ENCODE assay signal across 1 cellular context in the genomic region with DNA sequence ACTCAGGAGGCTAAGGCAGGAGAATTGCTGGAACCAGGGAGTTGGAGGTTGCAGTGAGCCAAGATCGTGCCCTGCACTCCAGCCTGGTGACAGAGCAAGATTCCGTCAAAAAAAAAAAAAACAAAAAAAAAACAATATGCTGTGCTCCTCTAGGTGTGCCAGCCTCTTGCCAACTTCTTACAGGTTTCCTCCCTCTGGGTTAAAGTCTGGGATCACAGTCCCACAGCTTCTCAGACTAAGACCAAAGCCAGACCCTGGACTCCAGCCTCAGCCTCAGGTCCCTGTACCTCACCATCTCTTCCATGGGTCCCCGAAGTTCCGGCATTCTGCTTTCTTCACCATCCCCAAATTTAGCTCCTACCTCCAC.
TF ChIP-seq lines count a peak whose summit lies in the region.

No MANE protein-coding gene starts in this region.

TF ChIP-seq in HepG2, 621 proteins besides CTCF, POLR2A, EP300 and RAD21:
- TF ChIP-seq SOX13 (IDR thresholded peaks at IDR 0.05) (no peak), SOX13 (CRISPR knock-in tag; conservative IDR thresholded peaks at IDR 0.05 in 1 of 2, IDR thresholded peaks at IDR 0.05 in 1 of 2) (no peak), NR2F1 (CRISPR knock-in tag; IDR thresholded peaks at IDR 0.05) (no peak), ZNF672 (CRISPR knock-in tag; IDR thresholded peaks at IDR 0.05) (no peak), MED1 (CRISPR knock-in tag; IDR thresholded peaks at IDR 0.05) (0 out of 2 replicates have a peak, but pooled peaks have one; percentile 18), ZBTB21 (CRISPR knock-in tag; IDR thresholded peaks at IDR 0.05) (no peak), SMARCE1 (IDR thresholded peaks at IDR 0.05; ENCODE audit: borderline replicate concordance) (no peak), SETDB1 (CRISPR knock-in tag; IDR thresholded peaks at IDR 0.05; ENCODE audit: borderline replicate concordance) (no peak), ASH2L (IDR thresholded peaks at IDR 0.05; ENCODE audit: insufficient read length, low read depth, low read length) (no peak), ZFAT (CRISPR knock-in tag; conservative IDR thresholded peaks at IDR 0.05) (no peak), RORA (CRISPR knock-in tag; IDR thresholded peaks at IDR 0.05) (no peak), ZNF121 (CRISPR knock-in tag; IDR thresholded peaks at IDR 0.05) (0 out of 2 replicates have a peak, but pooled peaks have one; percentile 3), ZFP1 (CRISPR knock-in tag; IDR thresholded peaks at IDR 0.05) (no peak), HOXA3 (CRISPR knock-in tag; IDR thresholded peaks at IDR 0.05) (no peak), ZNF3 (CRISPR knock-in tag; IDR thresholded peaks at IDR 0.05) (no peak), HNRNPL (IDR thresholded peaks at IDR 0.05; ENCODE audit: low read depth, low read length) (no peak), BRD4 (CRISPR knock-in tag; IDR thresholded peaks at IDR 0.05) (0 out of 2 replicates have a peak, but pooled peaks have one; percentile 24), CREB1 (IDR thresholded peaks at IDR 0.05) (no peak), CREB1 (CRISPR knock-in tag; IDR thresholded peaks at IDR 0.05) (no peak)
- TF ChIP-seq, protein P1, sequence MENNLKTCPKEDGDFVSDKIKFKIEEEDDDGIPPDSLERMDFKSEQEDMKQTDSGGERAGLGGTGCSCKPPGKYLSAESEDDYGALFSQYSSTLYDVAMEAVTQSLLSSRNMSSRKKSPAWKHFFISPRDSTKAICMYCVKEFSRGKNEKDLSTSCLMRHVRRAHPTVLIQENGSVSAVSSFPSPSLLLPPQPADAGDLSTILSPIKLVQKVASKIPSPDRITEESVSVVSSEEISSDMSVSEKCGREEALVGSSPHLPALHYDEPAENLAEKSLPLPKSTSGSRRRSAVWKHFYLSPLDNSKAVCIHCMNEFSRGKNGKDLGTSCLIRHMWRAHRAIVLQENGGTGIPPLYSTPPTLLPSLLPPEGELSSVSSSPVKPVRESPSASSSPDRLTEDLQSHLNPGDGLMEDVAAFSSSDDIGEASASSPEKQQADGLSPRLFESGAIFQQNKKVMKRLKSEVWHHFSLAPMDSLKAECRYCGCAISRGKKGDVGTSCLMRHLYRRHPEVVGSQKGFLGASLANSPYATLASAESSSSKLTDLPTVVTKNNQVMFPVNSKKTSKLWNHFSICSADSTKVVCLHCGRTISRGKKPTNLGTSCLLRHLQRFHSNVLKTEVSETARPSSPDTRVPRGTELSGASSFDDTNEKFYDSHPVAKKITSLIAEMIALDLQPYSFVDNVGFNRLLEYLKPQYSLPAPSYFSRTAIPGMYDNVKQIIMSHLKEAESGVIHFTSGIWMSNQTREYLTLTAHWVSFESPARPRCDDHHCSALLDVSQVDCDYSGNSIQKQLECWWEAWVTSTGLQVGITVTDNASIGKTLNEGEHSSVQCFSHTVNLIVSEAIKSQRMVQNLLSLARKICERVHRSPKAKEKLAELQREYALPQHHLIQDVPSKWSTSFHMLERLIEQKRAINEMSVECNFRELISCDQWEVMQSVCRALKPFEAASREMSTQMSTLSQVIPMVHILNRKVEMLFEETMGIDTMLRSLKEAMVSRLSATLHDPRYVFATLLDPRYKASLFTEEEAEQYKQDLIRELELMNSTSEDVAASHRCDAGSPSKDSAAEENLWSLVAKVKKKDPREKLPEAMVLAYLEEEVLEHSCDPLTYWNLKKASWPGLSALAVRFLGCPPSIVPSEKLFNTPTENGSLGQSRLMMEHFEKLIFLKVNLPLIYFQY (CRISPR knock-in tag; IDR thresholded peaks at IDR 0.05; ENCODE audit: borderline replicate concordance), result no peak
- TF ChIP-seq, protein P2, sequence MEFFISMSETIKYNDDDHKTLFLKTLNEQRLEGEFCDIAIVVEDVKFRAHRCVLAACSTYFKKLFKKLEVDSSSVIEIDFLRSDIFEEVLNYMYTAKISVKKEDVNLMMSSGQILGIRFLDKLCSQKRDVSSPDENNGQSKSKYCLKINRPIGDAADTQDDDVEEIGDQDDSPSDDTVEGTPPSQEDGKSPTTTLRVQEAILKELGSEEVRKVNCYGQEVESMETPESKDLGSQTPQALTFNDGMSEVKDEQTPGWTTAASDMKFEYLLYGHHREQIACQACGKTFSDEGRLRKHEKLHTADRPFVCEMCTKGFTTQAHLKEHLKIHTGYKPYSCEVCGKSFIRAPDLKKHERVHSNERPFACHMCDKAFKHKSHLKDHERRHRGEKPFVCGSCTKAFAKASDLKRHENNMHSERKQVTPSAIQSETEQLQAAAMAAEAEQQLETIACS (CRISPR knock-in tag; IDR thresholded peaks at IDR 0.05), result no peak
- TF ChIP-seq, protein P3, sequence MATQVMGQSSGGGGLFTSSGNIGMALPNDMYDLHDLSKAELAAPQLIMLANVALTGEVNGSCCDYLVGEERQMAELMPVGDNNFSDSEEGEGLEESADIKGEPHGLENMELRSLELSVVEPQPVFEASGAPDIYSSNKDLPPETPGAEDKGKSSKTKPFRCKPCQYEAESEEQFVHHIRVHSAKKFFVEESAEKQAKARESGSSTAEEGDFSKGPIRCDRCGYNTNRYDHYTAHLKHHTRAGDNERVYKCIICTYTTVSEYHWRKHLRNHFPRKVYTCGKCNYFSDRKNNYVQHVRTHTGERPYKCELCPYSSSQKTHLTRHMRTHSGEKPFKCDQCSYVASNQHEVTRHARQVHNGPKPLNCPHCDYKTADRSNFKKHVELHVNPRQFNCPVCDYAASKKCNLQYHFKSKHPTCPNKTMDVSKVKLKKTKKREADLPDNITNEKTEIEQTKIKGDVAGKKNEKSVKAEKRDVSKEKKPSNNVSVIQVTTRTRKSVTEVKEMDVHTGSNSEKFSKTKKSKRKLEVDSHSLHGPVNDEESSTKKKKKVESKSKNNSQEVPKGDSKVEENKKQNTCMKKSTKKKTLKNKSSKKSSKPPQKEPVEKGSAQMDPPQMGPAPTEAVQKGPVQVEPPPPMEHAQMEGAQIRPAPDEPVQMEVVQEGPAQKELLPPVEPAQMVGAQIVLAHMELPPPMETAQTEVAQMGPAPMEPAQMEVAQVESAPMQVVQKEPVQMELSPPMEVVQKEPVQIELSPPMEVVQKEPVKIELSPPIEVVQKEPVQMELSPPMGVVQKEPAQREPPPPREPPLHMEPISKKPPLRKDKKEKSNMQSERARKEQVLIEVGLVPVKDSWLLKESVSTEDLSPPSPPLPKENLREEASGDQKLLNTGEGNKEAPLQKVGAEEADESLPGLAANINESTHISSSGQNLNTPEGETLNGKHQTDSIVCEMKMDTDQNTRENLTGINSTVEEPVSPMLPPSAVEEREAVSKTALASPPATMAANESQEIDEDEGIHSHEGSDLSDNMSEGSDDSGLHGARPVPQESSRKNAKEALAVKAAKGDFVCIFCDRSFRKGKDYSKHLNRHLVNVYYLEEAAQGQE (IDR thresholded peaks at IDR 0.05; ENCODE audit: borderline replicate concordance in 1 of 2, low read depth in 1 of 2, low read length in 2 of 2), result no peak
- TF ChIP-seq, protein P4, sequence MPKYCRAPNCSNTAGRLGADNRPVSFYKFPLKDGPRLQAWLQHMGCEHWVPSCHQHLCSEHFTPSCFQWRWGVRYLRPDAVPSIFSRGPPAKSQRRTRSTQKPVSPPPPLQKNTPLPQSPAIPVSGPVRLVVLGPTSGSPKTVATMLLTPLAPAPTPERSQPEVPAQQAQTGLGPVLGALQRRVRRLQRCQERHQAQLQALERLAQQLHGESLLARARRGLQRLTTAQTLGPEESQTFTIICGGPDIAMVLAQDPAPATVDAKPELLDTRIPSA (CRISPR knock-in tag; IDR thresholded peaks at IDR 0.05; ENCODE audit: borderline replicate concordance), result no peak
- TF ChIP-seq, protein P5, sequence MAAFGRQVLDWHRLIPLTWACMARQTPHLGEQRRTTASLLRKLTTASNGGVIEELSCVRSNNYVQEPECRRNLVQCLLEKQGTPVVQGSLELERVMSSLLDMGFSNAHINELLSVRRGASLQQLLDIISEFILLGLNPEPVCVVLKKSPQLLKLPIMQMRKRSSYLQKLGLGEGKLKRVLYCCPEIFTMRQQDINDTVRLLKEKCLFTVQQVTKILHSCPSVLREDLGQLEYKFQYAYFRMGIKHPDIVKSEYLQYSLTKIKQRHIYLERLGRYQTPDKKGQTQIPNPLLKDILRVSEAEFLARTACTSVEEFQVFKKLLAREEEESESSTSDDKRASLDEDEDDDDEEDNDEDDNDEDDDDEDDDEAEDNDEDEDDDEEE (CRISPR knock-in tag; IDR thresholded peaks at IDR 0.05), result no peak
- TF ChIP-seq, protein P6, sequence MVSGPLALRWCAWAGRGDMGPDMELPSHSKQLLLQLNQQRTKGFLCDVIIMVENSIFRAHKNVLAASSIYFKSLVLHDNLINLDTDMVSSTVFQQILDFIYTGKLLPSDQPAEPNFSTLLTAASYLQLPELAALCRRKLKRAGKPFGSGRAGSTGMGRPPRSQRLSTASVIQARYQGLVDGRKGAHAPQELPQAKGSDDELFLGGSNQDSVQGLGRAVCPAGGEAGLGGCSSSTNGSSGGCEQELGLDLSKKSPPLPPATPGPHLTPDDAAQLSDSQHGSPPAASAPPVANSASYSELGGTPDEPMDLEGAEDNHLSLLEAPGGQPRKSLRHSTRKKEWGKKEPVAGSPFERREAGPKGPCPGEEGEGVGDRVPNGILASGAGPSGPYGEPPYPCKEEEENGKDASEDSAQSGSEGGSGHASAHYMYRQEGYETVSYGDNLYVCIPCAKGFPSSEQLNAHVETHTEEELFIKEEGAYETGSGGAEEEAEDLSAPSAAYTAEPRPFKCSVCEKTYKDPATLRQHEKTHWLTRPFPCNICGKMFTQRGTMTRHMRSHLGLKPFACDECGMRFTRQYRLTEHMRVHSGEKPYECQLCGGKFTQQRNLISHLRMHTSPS (CRISPR knock-in tag; IDR thresholded peaks at IDR 0.05; ENCODE audit: low read depth), result no peak
